Comparison of ENCODE assay signal across 1 cellular context in genomic region chr17:67375761-67376160, GRCh38.
TF ChIP-seq lines count a peak whose summit lies in the region.

No MANE protein-coding gene starts in this region.

TF ChIP-seq in HCT116, 20 proteins besides CTCF, POLR2A, EP300 and RAD21 (continued from another document):
- TF ChIP-seq SRF (IDR thresholded peaks at IDR 0.05; ENCODE audit: low read depth) (no peak), TCF7L2 (IDR thresholded peaks at IDR 0.05; ENCODE audit: borderline replicate concordance, extremely low read depth, insufficient read depth, insufficient read length) (no peak), EGR1 (IDR thresholded peaks at IDR 0.05; ENCODE audit: low read depth) (no peak), ELF1 (IDR thresholded peaks at IDR 0.05; ENCODE audit: borderline replicate concordance, low read depth) (no peak), CBX3 (IDR thresholded peaks at IDR 0.05; ENCODE audit: low read depth) (no peak), ZBTB33 (IDR thresholded peaks at IDR 0.05; ENCODE audit: extremely low read depth, insufficient replicate concordance, low read length) (no peak), EZH2phosphoT487 (IDR thresholded peaks at IDR 0.05; ENCODE audit: borderline replicate concordance) (no peak), ATF3 (IDR thresholded peaks at IDR 0.05) (no peak), REST (IDR thresholded peaks at IDR 0.05; ENCODE audit: low read depth) (no peak)
